ENCODE assay signal across 8 cellular contexts in genomic region chr5:17216176-17216973, GRCh38. TPM values are rescaled to one million over a fixed set of nuclear protein-coding genes. Genes with fewer than 3 reads are reported as not detected.
DNase-seq lines count a peak whose midpoint lies in the region; ATAC-seq lines count a peak whose summit lies in the region.

No MANE protein-coding gene starts in this region.

- H2BK15ac ChIP-seq in mesendoderm (replicated peaks; ENCODE audit: low read depth) = no peak overlapping the region

- no peak overlapping the region for H2BK120ac ChIP-seq in mesendoderm (ENCODE audit: low read depth, low read length)

- H3K9ac ChIP-seq in mesendoderm (ENCODE audit: low read length) = peak overlapping the region; percentile 33

- H3K27me3 Mint-ChIP-seq in stimulated activated naive CD8-positive, alpha-beta T cell treated with anti-CD3 and anti-CD28 coated beads, Interleukin-15, Interleukin-2, amounts not matched to agents 100 ng/mL and 50 ng/mL, for 24 hours = peaks cover 45% of the 10 kb centered on the region

- peak overlapping the region; percentile 95 for H3K4me2 ChIP-seq in mesendoderm (ENCODE audit: low read length)

- ATAC-seq in GM19455 (IDR thresholded peaks at IDR 0.05; ENCODE audit: unreplicated experiment) (peak; percentile 51), HG03520 (IDR thresholded peaks at IDR 0.05; ENCODE audit: unreplicated experiment) (peak; percentile 42)

- peaks cover 2% of the 10 kb centered on the region for H3K4me1 ChIP-seq in mesendoderm (ENCODE audit: control insufficient read depth, low read depth, low read length)

- peaks cover 16% of the 10 kb centered on the region for H3K4me1 Mint-ChIP-seq in stimulated activated naive CD8-positive, alpha-beta T cell treated with anti-CD3 and anti-CD28 coated beads, Interleukin-15, Interleukin-2, amounts not matched to agents 100 ng/mL and 50 ng/mL, for 24 hours (ENCODE audit: low read depth)

- peak overlapping the region; percentile 66 for H3K56ac ChIP-seq in mesendoderm (ENCODE audit: low read length)

- no peak overlapping the region for H4K5ac ChIP-seq in mesendoderm (ENCODE audit: low read length)

- H3K27ac ChIP-seq in epithelial cell of prostate (peak overlapping the region; percentile 26), mesendoderm (ENCODE audit: low read depth, low read length) (no peak overlapping the region)

- no peaks in the 10 kb centered on the region for H3K9me3 Mint-ChIP-seq in stimulated activated naive CD8-positive, alpha-beta T cell treated with anti-CD3 and anti-CD28 coated beads, Interleukin-15, Interleukin-2, amounts not matched to agents 100 ng/mL and 50 ng/mL, for 24 hours

- no peak overlapping the region for H3K4ac ChIP-seq in mesendoderm (ENCODE audit: low read depth, low read length)

- no peak overlapping the region for H2AK5ac ChIP-seq in mesendoderm (ENCODE audit: low read length)

- no peaks in the 10 kb centered on the region for H3K79me1 ChIP-seq in mesendoderm (ENCODE audit: low read length)

- no peaks in the 10 kb centered on the region for H3K27me3 ChIP-seq in mesendoderm (ENCODE audit: insufficient read depth, low read length, poor library complexity)

- H3K4me3 ChIP-seq in mesendoderm (ENCODE audit: low read length) = peak overlapping the region; percentile 54

- no CpG with 5 or more reads among the region's 59 CpGs for WGBS in mesendoderm (ENCODE audit: extremely low coverage, insufficient coverage, low lambda C conversion rate)

- H4K8ac ChIP-seq in mesendoderm (ENCODE audit: low read depth, low read length) = no peak overlapping the region

- H2BK5ac ChIP-seq in mesendoderm (ENCODE audit: low read length) = no peak overlapping the region

- H3K18ac ChIP-seq in mesendoderm (ENCODE audit: low read length) = no peak overlapping the region

- DNase-seq in COR-L47 (lab: John Stamatoyannopoulos, UW) (peak; percentile 94), NCI-H510A (lab: John Stamatoyannopoulos, UW) (peak; percentile 87), epithelial cell of prostate (ENCODE audit: low read depth, low spot score) (peak; percentile 39), mesendoderm (peak; percentile 94)
- peak; percentile 58 to 67 for DNase-seq in activated CD4-positive, alpha-beta T cell treated with anti-CD3 and anti-CD28 coated beads, Interleukin-2, amount 50 U/mL, for 48 hours

- H3K27ac Mint-ChIP-seq in stimulated activated naive CD8-positive, alpha-beta T cell treated with anti-CD3 and anti-CD28 coated beads, Interleukin-15, Interleukin-2, amounts not matched to agents 100 ng/mL and 50 ng/mL, for 24 hours = no peak overlapping the region

- no peaks in the 10 kb centered on the region for H3K36me3 Mint-ChIP-seq in stimulated activated naive CD8-positive, alpha-beta T cell treated with anti-CD3 and anti-CD28 coated beads, Interleukin-15, Interleukin-2, amounts not matched to agents 100 ng/mL and 50 ng/mL, for 24 hours (ENCODE audit: low read depth)

- H3K23ac ChIP-seq in mesendoderm (ENCODE audit: low read length) = no peak overlapping the region

- H3K4me3 Mint-ChIP-seq in stimulated activated naive CD8-positive, alpha-beta T cell treated with anti-CD3 and anti-CD28 coated beads, Interleukin-15, Interleukin-2, amounts not matched to agents 100 ng/mL and 50 ng/mL, for 24 hours = peak overlapping the region; percentile 70

- H3K36me3 ChIP-seq in mesendoderm (ENCODE audit: control insufficient read depth, insufficient read depth, low read length) = no peaks in the 10 kb centered on the region

- H3K79me2 ChIP-seq in mesendoderm (ENCODE audit: control insufficient read depth, insufficient read depth, low read length) = peaks cover 26% of the 10 kb centered on the region

RNA-seq across cellular contexts. Expression of gene BASP1, which starts 1.1 kb away (rescaled TPM):
- polyA plus RNA-seq in mesendoderm (2013, experiment 1 of 2) = 176 TPM
- polyA plus RNA-seq in mesendoderm (2013, experiment 2 of 2) = 185 TPM

Comparison
In these comparisons a context has a peak if more than half of its experiments do, and no peak if none do; other contexts are left out.
1. DNase-seq: peak in every context shown above with its lines; median percentile 94 in COR-L47; 94 in mesendoderm; 87 in NCI-H510A; 62 in activated CD4-positive, alpha-beta T cell treated with anti-CD3 and anti-CD28 coated beads, Interleukin-2, amount 50 U/mL, for 48 hours; 39 in epithelial cell of prostate.